In genomic region chr22:30919973-30920372, GRCh38 we compare ENCODE assay signal across 1 cellular context.
TF ChIP-seq lines count a peak whose summit lies in the region.

No MANE protein-coding gene starts in this region.

TF ChIP-seq in HCT116, 20 proteins besides CTCF, POLR2A, EP300 and RAD21 (continued from another document):
- TF ChIP-seq, protein P1, sequence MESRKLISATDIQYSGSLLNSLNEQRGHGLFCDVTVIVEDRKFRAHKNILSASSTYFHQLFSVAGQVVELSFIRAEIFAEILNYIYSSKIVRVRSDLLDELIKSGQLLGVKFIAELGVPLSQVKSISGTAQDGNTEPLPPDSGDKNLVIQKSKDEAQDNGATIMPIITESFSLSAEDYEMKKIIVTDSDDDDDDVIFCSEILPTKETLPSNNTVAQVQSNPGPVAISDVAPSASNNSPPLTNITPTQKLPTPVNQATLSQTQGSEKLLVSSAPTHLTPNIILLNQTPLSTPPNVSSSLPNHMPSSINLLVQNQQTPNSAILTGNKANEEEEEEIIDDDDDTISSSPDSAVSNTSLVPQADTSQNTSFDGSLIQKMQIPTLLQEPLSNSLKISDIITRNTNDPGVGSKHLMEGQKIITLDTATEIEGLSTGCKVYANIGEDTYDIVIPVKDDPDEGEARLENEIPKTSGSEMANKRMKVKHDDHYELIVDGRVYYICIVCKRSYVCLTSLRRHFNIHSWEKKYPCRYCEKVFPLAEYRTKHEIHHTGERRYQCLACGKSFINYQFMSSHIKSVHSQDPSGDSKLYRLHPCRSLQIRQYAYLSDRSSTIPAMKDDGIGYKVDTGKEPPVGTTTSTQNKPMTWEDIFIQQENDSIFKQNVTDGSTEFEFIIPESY (IDR thresholded peaks at IDR 0.05; ENCODE audit: extremely low read depth, insufficient replicate concordance, low read length) = no peak
TF ChIP-seq in HCT116: peak in this region for 0.
